ENCODE assay signal across 10 cellular contexts in the genomic region with DNA sequence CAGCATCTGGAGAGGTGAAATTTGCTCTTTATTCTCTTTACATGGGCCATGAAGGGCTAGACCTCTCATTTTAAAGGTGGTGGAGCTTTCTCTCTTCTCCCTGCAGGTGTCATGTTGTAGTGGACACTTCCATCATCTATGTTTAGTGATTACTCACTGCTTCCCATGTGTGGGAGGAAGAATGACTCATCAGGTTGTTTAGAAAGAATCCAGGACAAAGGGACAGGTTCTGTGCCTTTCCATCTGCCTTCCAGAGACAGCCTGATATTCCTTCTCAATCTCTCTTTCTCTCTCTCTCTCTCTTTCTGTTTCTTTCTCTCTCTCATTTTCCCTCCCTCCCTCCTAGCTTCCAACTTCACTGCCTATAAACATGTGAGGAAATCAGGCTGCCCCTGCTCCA. TPM values are rescaled to one million over a fixed set of nuclear protein-coding genes. Genes with fewer than 3 reads are reported as not detected.
A peak's percentile ranks its signal among the peaks of the same experiment; 100 is the strongest.
DNase-seq lines count a peak whose midpoint lies in the region; TF ChIP-seq lines count a peak whose summit lies in the region.
"Had no signal": no experiment of that assay in that cellular context is flagged by ENCODE, and none has a peak within 500 bp of the region (broad histone marks: within the 10 kb centered on the region; RNA-seq: fewer than 3 reads in every experiment).

No MANE protein-coding gene starts in this region.

- intact Hi-C loops in posterior cingulate gyrus (cut with DNase I): no loop called here

- peaks cover 2% of the 10 kb centered on the region for H3K36me3 Mint-ChIP-seq in neural crest cell (ENCODE audit: low read depth)
- H3K36me3 Mint-ChIP-seq in CD8-positive, alpha-beta memory T cell: no peaks in the 10 kb centered on the region

- H3K4me1 Mint-ChIP-seq in neural crest cell: peaks cover 29% of the 10 kb centered on the region
- H3K4me1 Mint-ChIP-seq in CD8-positive, alpha-beta memory T cell: no peaks in the 10 kb centered on the region

- POLR2A ChIA-PET in CD8-positive, alpha-beta memory T cell (lab: Charles Lee): no interaction called here

- H3K9me3 ChIP-seq in CD8-positive, alpha-beta memory T cell (ENCODE audit: low read length): no peaks in the 10 kb centered on the region

- DNase-seq in GM03348 (ENCODE audit: low spot score): peak; percentile 66
- peak; percentile 38 for DNase-seq in NCI-H2107 treated with DMSO at 0.1 percent for 48 hours (lab: John Stamatoyannopoulos, UW; ENCODE audit: unreplicated experiment)
- peak; percentile 64 to 86 for DNase-seq in cardiac fibroblast (ENCODE audit: low read depth in 2 of 2)
- no peak for DNase-seq in neural crest cell (ENCODE audit: low read depth, low spot score)
- DNase-seq in posterior cingulate gyrus: no peak
- no peak for DNase-seq in CD8-positive, alpha-beta memory T cell
- no peak for DNase-seq in HUDEP-2 (lab: John Stamatoyannopoulos, UW; ENCODE audit: unreplicated experiment in 76 of 76)
- no peak for DNase-seq in NAMALWA (ENCODE audit: low spot score)
- DNase-seq: NCI-H1694 treated with DMSO at 0.1 percent for 48 hours had no signal

- no peaks in the 10 kb centered on the region for H3K27me3 Mint-ChIP-seq in neural crest cell (ENCODE audit: low read depth)
- peaks cover under 1 to 2% of the 10 kb centered on the region in 2 donors for H3K27me3 Mint-ChIP-seq in CD8-positive, alpha-beta memory T cell

- H3K4me3 ChIP-seq in cardiac fibroblast (replicated peaks in 1 of 2; ENCODE audit: low read depth in 2 of 2, low read length in 2 of 2): no peak overlapping the region
- H3K4me3 ChIP-seq in CD8-positive, alpha-beta memory T cell (ENCODE audit: low read length): no peak overlapping the region

- no peak overlapping the region for H3K27ac ChIP-seq in CD8-positive, alpha-beta memory T cell (ENCODE audit: low read depth, low read length)

- CTCF ChIA-PET in CD8-positive, alpha-beta memory T cell (lab: Charles Lee): no interaction called here

- H3K9me3 Mint-ChIP-seq in neural crest cell: peaks cover 2% of the 10 kb centered on the region
- H3K9me3 Mint-ChIP-seq in CD8-positive, alpha-beta memory T cell: peaks cover 0 to 2% (median 0%) of the 10 kb centered on the region in 5 donors

- no peak overlapping the region for H3K4me3 Mint-ChIP-seq in neural crest cell
- H3K4me3 Mint-ChIP-seq in CD8-positive, alpha-beta memory T cell: no peak overlapping the region

- H3K27ac Mint-ChIP-seq in neural crest cell (ENCODE audit: unreplicated experiment): peak overlapping the region; percentile 90
- no peak overlapping the region for H3K27ac Mint-ChIP-seq in CD8-positive, alpha-beta memory T cell

- TF ChIP-seq CTCF in cardiac fibroblast (IDR thresholded peaks at IDR 0.05; ENCODE audit: low read depth, low read length) (no peak), neural crest cell (conservative IDR thresholded peaks at IDR 0.05) (no peak)

- no peaks in the 10 kb centered on the region for H3K36me3 ChIP-seq in CD8-positive, alpha-beta memory T cell (ENCODE audit: insufficient read depth, low read length)

- H3K4me1 ChIP-seq in CD8-positive, alpha-beta memory T cell (ENCODE audit: insufficient read depth, low read length): no peaks in the 10 kb centered on the region

- no peaks in the 10 kb centered on the region for H3K27me3 ChIP-seq in CD8-positive, alpha-beta memory T cell (ENCODE audit: insufficient read depth, low read length, poor library complexity, severe bottlenecking)

RNA-seq across cellular contexts. Expression of gene SCG2, which starts 38.7 kb away (rescaled TPM):
- total RNA-seq in neural crest cell: 8.6 and 8.8 TPM in 2 replicates
- total RNA-seq in CD8-positive, alpha-beta memory T cell: not detected
- not detected for polyA plus RNA-seq in CD8-positive, alpha-beta memory T cell
- total RNA-seq: left lobe of liver had no signal

Comparison
In these comparisons a context has a peak if more than half of its experiments do, and no peak if none do; other contexts are left out.
1. DNase-seq: peak in GM03348 (single experiment), NCI-H2107 treated with DMSO at 0.1 percent for 48 hours (single experiment) and cardiac fibroblast (2 of 2); none in neural crest cell (single experiment), posterior cingulate gyrus (0 of 10), CD8-positive, alpha-beta memory T cell (0 of 5), HUDEP-2 (0 of 76) and NAMALWA (single experiment).